1 cellular context compared by ENCODE assay signal in the genomic region with DNA sequence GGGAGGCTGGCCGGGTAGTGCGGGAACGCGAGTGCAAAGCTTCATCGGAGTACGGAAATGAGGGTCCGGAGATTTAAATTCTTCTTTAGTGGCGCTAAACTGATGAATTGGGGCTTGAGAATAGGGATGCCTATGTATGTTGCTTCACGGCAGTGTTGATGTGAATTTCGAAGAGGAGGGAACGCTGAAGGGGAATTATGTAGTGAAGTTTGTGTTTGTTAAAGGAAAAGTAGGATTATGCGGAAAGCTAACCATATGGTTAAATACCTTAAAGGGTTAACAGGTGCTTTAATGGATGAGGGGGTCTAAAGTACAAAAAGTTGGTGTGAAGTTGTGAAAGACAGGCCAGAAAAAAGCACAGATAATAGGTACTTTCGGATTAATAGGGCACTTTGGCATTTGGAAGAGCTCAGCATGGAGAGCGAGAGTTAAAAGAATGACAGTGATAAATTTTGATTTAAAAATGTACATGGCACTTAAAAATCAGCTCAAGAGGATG.
TF ChIP-seq lines count a peak whose summit lies in the region.

No MANE protein-coding gene starts in this region.

TF ChIP-seq in GM23338, 12 proteins besides CTCF, POLR2A, EP300 and RAD21:
- TF ChIP-seq, protein P1, sequence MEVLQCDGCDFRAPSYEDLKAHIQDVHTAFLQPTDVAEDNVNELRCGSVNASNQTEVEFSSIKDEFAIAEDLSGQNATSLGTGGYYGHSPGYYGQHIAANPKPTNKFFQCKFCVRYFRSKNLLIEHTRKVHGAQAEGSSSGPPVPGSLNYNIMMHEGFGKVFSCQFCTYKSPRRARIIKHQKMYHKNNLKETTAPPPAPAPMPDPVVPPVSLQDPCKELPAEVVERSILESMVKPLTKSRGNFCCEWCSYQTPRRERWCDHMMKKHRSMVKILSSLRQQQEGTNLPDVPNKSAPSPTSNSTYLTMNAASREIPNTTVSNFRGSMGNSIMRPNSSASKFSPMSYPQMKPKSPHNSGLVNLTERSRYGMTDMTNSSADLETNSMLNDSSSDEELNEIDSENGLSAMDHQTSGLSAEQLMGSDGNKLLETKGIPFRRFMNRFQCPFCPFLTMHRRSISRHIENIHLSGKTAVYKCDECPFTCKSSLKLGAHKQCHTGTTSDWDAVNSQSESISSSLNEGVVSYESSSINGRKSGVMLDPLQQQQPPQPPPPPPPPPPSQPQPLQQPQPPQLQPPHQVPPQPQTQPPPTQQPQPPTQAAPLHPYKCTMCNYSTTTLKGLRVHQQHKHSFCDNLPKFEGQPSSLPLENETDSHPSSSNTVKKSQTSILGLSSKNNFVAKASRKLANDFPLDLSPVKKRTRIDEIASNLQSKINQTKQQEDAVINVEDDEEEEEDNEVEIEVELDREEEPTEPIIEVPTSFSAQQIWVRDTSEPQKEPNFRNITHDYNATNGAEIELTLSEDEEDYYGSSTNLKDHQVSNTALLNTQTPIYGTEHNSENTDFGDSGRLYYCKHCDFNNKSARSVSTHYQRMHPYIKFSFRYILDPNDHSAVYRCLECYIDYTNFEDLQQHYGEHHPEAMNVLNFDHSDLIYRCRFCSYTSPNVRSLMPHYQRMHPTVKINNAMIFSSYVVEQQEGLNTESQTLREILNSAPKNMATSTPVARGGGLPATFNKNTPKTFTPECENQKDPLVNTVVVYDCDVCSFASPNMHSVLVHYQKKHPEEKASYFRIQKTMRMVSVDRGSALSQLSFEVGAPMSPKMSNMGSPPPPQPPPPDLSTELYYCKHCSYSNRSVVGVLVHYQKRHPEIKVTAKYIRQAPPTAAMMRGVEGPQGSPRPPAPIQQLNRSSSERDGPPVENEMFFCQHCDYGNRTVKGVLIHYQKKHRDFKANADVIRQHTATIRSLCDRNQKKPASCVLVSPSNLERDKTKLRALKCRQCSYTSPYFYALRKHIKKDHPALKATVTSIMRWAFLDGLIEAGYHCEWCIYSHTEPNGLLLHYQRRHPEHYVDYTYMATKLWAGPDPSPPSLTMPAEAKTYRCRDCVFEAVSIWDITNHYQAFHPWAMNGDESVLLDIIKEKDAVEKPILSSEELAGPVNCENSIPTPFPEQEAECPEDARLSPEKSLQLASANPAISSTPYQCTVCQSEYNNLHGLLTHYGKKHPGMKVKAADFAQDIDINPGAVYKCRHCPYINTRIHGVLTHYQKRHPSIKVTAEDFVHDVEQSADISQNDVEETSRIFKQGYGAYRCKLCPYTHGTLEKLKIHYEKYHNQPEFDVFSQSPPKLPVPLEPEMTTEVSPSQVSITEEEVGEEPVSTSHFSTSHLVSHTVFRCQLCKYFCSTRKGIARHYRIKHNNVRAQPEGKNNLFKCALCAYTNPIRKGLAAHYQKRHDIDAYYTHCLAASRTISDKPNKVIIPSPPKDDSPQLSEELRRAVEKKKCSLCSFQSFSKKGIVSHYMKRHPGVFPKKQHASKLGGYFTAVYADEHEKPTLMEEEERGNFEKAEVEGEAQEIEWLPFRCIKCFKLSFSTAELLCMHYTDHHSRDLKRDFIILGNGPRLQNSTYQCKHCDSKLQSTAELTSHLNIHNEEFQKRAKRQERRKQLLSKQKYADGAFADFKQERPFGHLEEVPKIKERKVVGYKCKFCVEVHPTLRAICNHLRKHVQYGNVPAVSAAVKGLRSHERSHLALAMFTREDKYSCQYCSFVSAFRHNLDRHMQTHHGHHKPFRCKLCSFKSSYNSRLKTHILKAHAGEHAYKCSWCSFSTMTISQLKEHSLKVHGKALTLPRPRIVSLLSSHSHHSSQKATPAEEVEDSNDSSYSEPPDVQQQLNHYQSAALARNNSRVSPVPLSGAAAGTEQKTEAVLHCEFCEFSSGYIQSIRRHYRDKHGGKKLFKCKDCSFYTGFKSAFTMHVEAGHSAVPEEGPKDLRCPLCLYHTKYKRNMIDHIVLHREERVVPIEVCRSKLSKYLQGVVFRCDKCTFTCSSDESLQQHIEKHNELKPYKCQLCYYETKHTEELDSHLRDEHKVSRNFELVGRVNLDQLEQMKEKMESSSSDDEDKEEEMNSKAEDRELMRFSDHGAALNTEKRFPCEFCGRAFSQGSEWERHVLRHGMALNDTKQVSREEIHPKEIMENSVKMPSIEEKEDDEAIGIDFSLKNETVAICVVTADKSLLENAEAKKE (CRISPR knock-in tag; IDR thresholded peaks at IDR 0.05), result no peak
- no peak for TF ChIP-seq JUNB (IDR thresholded peaks at IDR 0.05; ENCODE audit: unreplicated experiment)
- no peak for TF ChIP-seq EZH2 (IDR thresholded peaks at IDR 0.05; ENCODE audit: low read depth, unreplicated experiment)
- TF ChIP-seq ZNF331 (CRISPR knock-in tag; IDR thresholded peaks at IDR 0.05; ENCODE audit: low read depth), result no peak
- TF ChIP-seq STAT1 (IDR thresholded peaks at IDR 0.05; ENCODE audit: unreplicated experiment), result no peak
- no peak for TF ChIP-seq ZNF114 (CRISPR knock-in tag; IDR thresholded peaks at IDR 0.05)
- no peak for TF ChIP-seq POLR2AphosphoS5 (IDR thresholded peaks at IDR 0.05; ENCODE audit: low read depth)
- no peak for TF ChIP-seq EZH2phosphoT487 (IDR thresholded peaks at IDR 0.05; ENCODE audit: unreplicated experiment)
- TF ChIP-seq REST (IDR thresholded peaks at IDR 0.05; ENCODE audit: unreplicated experiment), result no peak
- no peak for TF ChIP-seq CREB1 (CRISPR knock-in tag; IDR thresholded peaks at IDR 0.05; ENCODE audit: low read depth)
- no peak for TF ChIP-seq NANOG (IDR thresholded peaks at IDR 0.05; ENCODE audit: borderline replicate concordance)
- TF ChIP-seq, protein P2, sequence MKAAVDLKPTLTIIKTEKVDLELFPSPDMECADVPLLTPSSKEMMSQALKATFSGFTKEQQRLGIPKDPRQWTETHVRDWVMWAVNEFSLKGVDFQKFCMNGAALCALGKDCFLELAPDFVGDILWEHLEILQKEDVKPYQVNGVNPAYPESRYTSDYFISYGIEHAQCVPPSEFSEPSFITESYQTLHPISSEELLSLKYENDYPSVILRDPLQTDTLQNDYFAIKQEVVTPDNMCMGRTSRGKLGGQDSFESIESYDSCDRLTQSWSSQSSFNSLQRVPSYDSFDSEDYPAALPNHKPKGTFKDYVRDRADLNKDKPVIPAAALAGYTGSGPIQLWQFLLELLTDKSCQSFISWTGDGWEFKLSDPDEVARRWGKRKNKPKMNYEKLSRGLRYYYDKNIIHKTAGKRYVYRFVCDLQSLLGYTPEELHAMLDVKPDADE (IDR thresholded peaks at IDR 0.05), result no peak
TF ChIP-seq in GM23338: peak in this region for 0.
